In the genomic region with DNA sequence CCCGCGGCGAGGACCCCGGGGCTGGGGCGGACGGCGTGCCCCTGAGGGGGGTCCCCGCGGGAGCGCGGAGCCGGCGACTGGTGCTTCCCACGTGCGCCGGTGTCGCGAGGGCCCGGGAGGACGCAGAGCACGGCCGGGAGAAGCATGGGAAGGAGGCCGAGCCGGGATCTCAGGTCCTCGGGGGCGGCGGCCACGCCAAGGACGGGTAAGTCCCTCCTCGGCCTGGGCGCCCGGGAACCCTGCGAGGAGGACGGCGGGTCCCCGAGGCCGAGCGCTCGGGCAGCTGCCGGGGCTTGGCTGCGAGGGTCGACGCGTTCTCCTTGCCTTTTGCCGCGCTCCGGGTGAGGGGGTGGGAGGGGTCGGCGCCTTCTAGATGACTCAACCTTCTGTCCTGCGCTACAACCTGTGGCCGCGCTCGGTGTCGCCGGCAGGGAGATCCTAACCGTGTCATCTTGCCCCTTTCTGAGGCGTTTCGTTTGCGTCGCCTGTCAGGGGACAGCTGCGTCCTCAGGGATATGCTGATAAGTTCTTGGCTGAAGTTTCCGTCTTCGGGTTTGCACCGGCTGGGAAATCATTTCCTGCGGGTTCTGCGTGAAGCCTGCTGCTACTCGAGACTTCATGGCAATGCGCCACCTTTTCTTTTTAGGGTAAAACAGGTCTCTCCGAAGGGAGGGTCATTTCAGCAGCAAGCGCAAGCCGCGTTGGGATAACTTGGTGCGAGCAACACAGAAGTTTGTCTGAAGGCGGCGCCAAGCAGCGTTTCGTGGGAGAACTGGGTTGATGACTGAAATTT, we compare ENCODE assay signal across 8 cellular contexts. TPM values are rescaled to one million over a fixed set of nuclear protein-coding genes. Genes with fewer than 3 reads are reported as not detected.
A peak's percentile ranks its signal among the peaks of the same experiment; 100 is the strongest.
DNase-seq lines count a peak whose midpoint lies in the region; ATAC-seq and TF ChIP-seq lines count a peak whose summit lies in the region.

No MANE protein-coding gene starts in this region.

- H2AFZ ChIP-seq in OCI-LY7 (ENCODE audit: low read length) (no peak overlapping the region), neural cell (ENCODE audit: low read depth, low read length) (peak overlapping the region; percentile 94)

- POLR2A ChIA-PET in OCI-LY7 (lab: Charles Lee): interaction anchor here (0.5 to 2.7 kb wide), 4 partner anchors 9 to 42 kb away, joined by 3 to 30 read pairs (median 5); no protein-coding TSS in a partner anchor

- H3K9me3 Mint-ChIP-seq in activated T-helper 1 cell treated with anti-CD3 and anti-CD28 coated beads, Interleukin-12 subunit alpha, Interleukin-12 subunit beta, Interleukin-2, Interleukin-4 antibody, amounts not matched to agents 30 ng/mL and 10 ng/mL and 1 ng/mL, durations not matched to agents 14 hours and 24 hours and 36 hours: no peaks in the 10 kb centered on the region

- H3K27me3 ChIP-seq in neural cell (ENCODE audit: insufficient read depth, low read depth, low read length): no peaks in the 10 kb centered on the region
- no peaks in the 10 kb centered on the region for H3K27me3 ChIP-seq in stomach

- H3K79me2 ChIP-seq in OCI-LY7 (ENCODE audit: insufficient read depth, low read depth, low read length) (peaks cover 55% of the 10 kb centered on the region), neural cell (replicated peaks; ENCODE audit: insufficient read depth, low read length) (peaks cover 33% of the 10 kb centered on the region)

- peaks cover 13% of the 10 kb centered on the region for H3K36me3 Mint-ChIP-seq in activated T-helper 1 cell treated with anti-CD3 and anti-CD28 coated beads, Interleukin-12 subunit alpha, Interleukin-12 subunit beta, Interleukin-2, Interleukin-4 antibody, amounts not matched to agents 30 ng/mL and 10 ng/mL and 1 ng/mL, durations not matched to agents 14 hours and 24 hours and 36 hours (ENCODE audit: low read depth)

- H3K4me2 ChIP-seq in OCI-LY7 (ENCODE audit: low read length) (peak overlapping the region; percentile 91), neural cell (ENCODE audit: low read length) (peak overlapping the region; percentile 77)

- H3K4me1 ChIP-seq in OCI-LY7 (ENCODE audit: insufficient read depth, low read length, poor library complexity, severe bottlenecking) (peaks cover 54% of the 10 kb centered on the region), stomach (peaks cover 5 to 44% (median 22%) of the 10 kb centered on the region in 4 donors)

- H3K4me1 Mint-ChIP-seq in activated T-helper 1 cell treated with anti-CD3 and anti-CD28 coated beads, Interleukin-12 subunit alpha, Interleukin-12 subunit beta, Interleukin-2, Interleukin-4 antibody, amounts not matched to agents 30 ng/mL and 10 ng/mL and 1 ng/mL, durations not matched to agents 14 hours and 24 hours and 36 hours (ENCODE audit: low read depth): peaks cover 62% of the 10 kb centered on the region

- intact Hi-C loops in OCI-LY7 (cut with micrococcal nuclease; ENCODE audit: unreplicated experiment) (loop anchor here (1.0 to 5.0 kb wide), 6 partner anchors 28 to 402 kb away; a partner anchor contains a TSS), stomach (cut with DNase I; ENCODE audit: low total_unique reads) (no loop called here)
- intact Hi-C loops in activated T-helper 1 cell treated with anti-CD3 and anti-CD28 coated beads, Interleukin-12 subunit alpha, Interleukin-12 subunit beta, Interleukin-2, Interleukin-4 antibody, amounts not matched to agents 30 ng/mL and 10 ng/mL and 1 ng/mL, durations not matched to agents 14 hours and 24 hours and 36 hours (cut with micrococcal nuclease): loop anchor here (1.0 to 10.0 kb wide), 13 partner anchors 8 to 400 kb away; a partner anchor contains a TSS

- no peaks in the 10 kb centered on the region for H3K9me2 ChIP-seq in OCI-LY7 (ENCODE audit: insufficient read depth, low read length)
- H3K9me2 ChIP-seq in neural cell (ENCODE audit: insufficient read depth, low read length): no peaks in the 10 kb centered on the region

- H3K4me3 ChIP-seq in OCI-LY7 (ENCODE audit: low read depth, low read length, poor library complexity, severe bottlenecking) (peak overlapping the region; percentile 81), fibroblast of pulmonary artery (replicated peaks; ENCODE audit: low read depth, low read length) (peak overlapping the region; percentile 89), neural cell (ENCODE audit: low read length) (peak overlapping the region; percentile 95), stomach (peak overlapping the region; percentile 95 to 99 (median 98))

- BruUV-seq in OCI-LY7 (replicated peaks; lab: Mats Ljungman, UMichigan): no TSS peak

- H3K27ac ChIP-seq in OCI-LY7 (ENCODE audit: low read depth, low read length, poor library complexity, severe bottlenecking) (peak overlapping the region; percentile 77), neural cell (ENCODE audit: low read length) (peak overlapping the region; percentile 25), stomach (peak overlapping the region; percentile 86 to 95 (median 93))

- ATAC-seq in GM18858 (IDR thresholded peaks at IDR 0.05; ENCODE audit: unreplicated experiment) (peak; percentile 27), HG03097 (IDR thresholded peaks at IDR 0.05; ENCODE audit: low FRiP score, unreplicated experiment) (peak; percentile 40)

- H3F3A ChIP-seq in neural cell (ENCODE audit: insufficient read depth, low read length, poor library complexity, severe bottlenecking): no peaks in the 10 kb centered on the region

- TF ChIP-seq RAD21 in neural cell (conservative IDR thresholded peaks at IDR 0.05): peak; percentile 40

- TF ChIP-seq EP300 in neural cell (conservative IDR thresholded peaks at IDR 0.05; ENCODE audit: poor library complexity, severe bottlenecking): no peak
- TF ChIP-seq EP300 in stomach (IDR thresholded peaks at IDR 0.05): no peak

- H3K27ac Mint-ChIP-seq in activated T-helper 1 cell treated with anti-CD3 and anti-CD28 coated beads, Interleukin-12 subunit alpha, Interleukin-12 subunit beta, Interleukin-2, Interleukin-4 antibody, amounts not matched to agents 30 ng/mL and 10 ng/mL and 1 ng/mL, durations not matched to agents 14 hours and 24 hours and 36 hours: peak overlapping the region; percentile 96

- TF ChIP-seq CTCF in AG09319 (IDR thresholded peaks at IDR 0.05; ENCODE audit: low read depth, low read length): peak; percentile 70
- TF ChIP-seq CTCF in OCI-LY7 (conservative IDR thresholded peaks at IDR 0.05; ENCODE audit: low read length): peak; percentile 80
- peak; percentile 68 for TF ChIP-seq CTCF in fibroblast of pulmonary artery (IDR thresholded peaks at IDR 0.05; ENCODE audit: low read length, missing control alignments)
- peak; percentile 55 for TF ChIP-seq CTCF in neural cell (IDR thresholded peaks at IDR 0.05; ENCODE audit: poor library complexity, severe bottlenecking)
- TF ChIP-seq CTCF in stomach (IDR thresholded peaks at IDR 0.05): peak in 3 of 7 experiments; percentile 32 to 44 (median 34)

- peaks cover 9% of the 10 kb centered on the region; the same call in 1 of the 2 replicates for H4K20me1 ChIP-seq in OCI-LY7 (ENCODE audit: insufficient read depth, low read length)
- H4K20me1 ChIP-seq in neural cell (ENCODE audit: insufficient read depth): no peaks in the 10 kb centered on the region

- H3K4me3 Mint-ChIP-seq in activated T-helper 1 cell treated with anti-CD3 and anti-CD28 coated beads, Interleukin-12 subunit alpha, Interleukin-12 subunit beta, Interleukin-2, Interleukin-4 antibody, amounts not matched to agents 30 ng/mL and 10 ng/mL and 1 ng/mL, durations not matched to agents 14 hours and 24 hours and 36 hours: peak overlapping the region; percentile 97

- 0 to 1% (median 1%) methylated on average over 22 to 77 of the region's 77 CpGs for WGBS in stomach, 5 donors

- H3K27me3 Mint-ChIP-seq in activated T-helper 1 cell treated with anti-CD3 and anti-CD28 coated beads, Interleukin-12 subunit alpha, Interleukin-12 subunit beta, Interleukin-2, Interleukin-4 antibody, amounts not matched to agents 30 ng/mL and 10 ng/mL and 1 ng/mL, durations not matched to agents 14 hours and 24 hours and 36 hours (ENCODE audit: insufficient read depth): no peaks in the 10 kb centered on the region

- DNase-seq in AG09319 (ENCODE audit: extremely low read depth, low read depth): peak; percentile 31
- peak; percentile 82 for DNase-seq in OCI-LY7 (ENCODE audit: low spot score)
- peak; percentile 54 for DNase-seq in activated T-helper 1 cell treated with anti-CD3 and anti-CD28 coated beads, Interleukin-12 subunit alpha, Interleukin-12 subunit beta, Interleukin-2, Interleukin-4 antibody, amounts not matched to agents 30 ng/mL and 10 ng/mL and 1 ng/mL, durations not matched to agents 14 hours and 24 hours and 36 hours (ENCODE audit: low spot score)
- peak; percentile 84 for DNase-seq in fibroblast of pulmonary artery (ENCODE audit: low read depth)
- DNase-seq in stomach: peak; percentile 66

- peaks cover 39% of the 10 kb centered on the region for H3K36me3 ChIP-seq in OCI-LY7 (ENCODE audit: insufficient read depth, low read length)
- no peaks in the 10 kb centered on the region for H3K36me3 ChIP-seq in neural cell (ENCODE audit: insufficient read depth, low read length)
- no peaks in the 10 kb centered on the region for H3K36me3 ChIP-seq in stomach

- H3K9me3 ChIP-seq in OCI-LY7 (ENCODE audit: low read length): no peaks in the 10 kb centered on the region
- H3K9me3 ChIP-seq in neural cell (ENCODE audit: low read length): no peaks in the 10 kb centered on the region
- H3K9me3 ChIP-seq in stomach: no peaks in the 10 kb centered on the region

- CTCF ChIA-PET in OCI-LY7 (lab: Charles Lee; ENCODE audit: unreplicated experiment): no interaction called here

- TF ChIP-seq POLR2A in stomach (IDR thresholded peaks at IDR 0.05): no peak

- H3K9ac ChIP-seq in neural cell (ENCODE audit: low read length): peak overlapping the region; percentile 52

TF ChIP-seq in neural cell, 6 proteins besides CTCF, POLR2A, EP300 and RAD21 (continues in another document):
- peak; percentile 19 for TF ChIP-seq SMC3 (conservative IDR thresholded peaks at IDR 0.05; ENCODE audit: poor library complexity)

RNA-seq across cellular contexts. Expression of a gene that starts 0.5 kb away (rescaled TPM):
- 103 and 113 TPM in 2 replicates for total RNA-seq in OCI-LY7 (2014; rRNA removed; shearing (Covaris generic))
- total RNA-seq in OCI-LY7 (2022) (116 and 127 TPM in 2 replicates), stomach (100 to 1,000 TPM in 2 of 5 donors, 10 to 100 TPM in 3; 14.5 to 362 (median 88.4) TPM)
- 89.2 and 90.9 TPM in 2 replicates for total RNA-seq in activated T-helper 1 cell treated with anti-CD3 and anti-CD28 coated beads, Interleukin-12 subunit alpha, Interleukin-12 subunit beta, Interleukin-2, Interleukin-4 antibody, amounts not matched to agents 30 ng/mL and 10 ng/mL and 1 ng/mL, durations not matched to agents 14 hours and 24 hours and 36 hours
- polyA plus RNA-seq in neural cell (26.1 and 28.6 TPM in 2 replicates), stomach (1 to 10 TPM; 6.0 to 8.2 (median 6.0) TPM)
- polyA minus RNA-seq in neural cell: 79.9 and 104 TPM in 2 replicates

RNA-seq across cellular contexts. Expression of a gene that starts 18.8 kb away (rescaled TPM):
- total RNA-seq in OCI-LY7 (2014; rRNA removed; shearing (Covaris generic)): 23.2 and 25.6 TPM in 2 replicates
- total RNA-seq in OCI-LY7 (2022): 90.4 and 108 TPM in 2 replicates
- 12.7 and 14.6 TPM in 2 replicates for total RNA-seq in activated T-helper 1 cell treated with anti-CD3 and anti-CD28 coated beads, Interleukin-12 subunit alpha, Interleukin-12 subunit beta, Interleukin-2, Interleukin-4 antibody, amounts not matched to agents 30 ng/mL and 10 ng/mL and 1 ng/mL, durations not matched to agents 14 hours and 24 hours and 36 hours
- polyA plus RNA-seq in neural cell: 4.7 and 5.6 TPM in 2 replicates
- 6.1 and 6.4 TPM in 2 replicates for polyA minus RNA-seq in neural cell
- total RNA-seq in stomach: 10 to 100 TPM in 4 of 5 donors, under 1 TPM in 1; 0.89 to 15.6 (median 14.1) TPM
- 10 to 100 TPM; 21.2 to 27.5 (median 25.1) TPM for polyA plus RNA-seq in stomach

Comparison
In these comparisons a context has a peak if more than half of its experiments do, and no peak if none do; other contexts are left out.
1. Peak in every context shown above with its lines: DNase-seq, ATAC-seq, H3K4me3 ChIP-seq and H3K27ac ChIP-seq.
2. DNase-seq: peak in every context shown above with its lines; median percentile 84 in fibroblast of pulmonary artery; 82 in OCI-LY7; 66 in stomach; 54 in activated T-helper 1 cell treated with anti-CD3 and anti-CD28 coated beads, Interleukin-12 subunit alpha, Interleukin-12 subunit beta, Interleukin-2, Interleukin-4 antibody, amounts not matched to agents 30 ng/mL and 10 ng/mL and 1 ng/mL, durations not matched to agents 14 hours and 24 hours and 36 hours; 31 in AG09319.
3. H3K27ac ChIP-seq: peak in every context shown above with its lines; median percentile 93 in stomach; 77 in OCI-LY7; 25 in neural cell.